25 cellular contexts compared by ENCODE assay signal in genomic region chr17:3691539-3692166, GRCh38. TPM values are rescaled to one million over a fixed set of nuclear protein-coding genes. Genes with fewer than 3 reads are reported as not detected.
DNase-seq lines count a peak whose midpoint lies in the region; ATAC-seq, FAIRE-seq and TF ChIP-seq lines count a peak whose summit lies in the region.
"Had no signal": no experiment of that assay in that cellular context is flagged by ENCODE, and none has a peak within 500 bp of the region (broad histone marks: within the 10 kb centered on the region; RNA-seq: fewer than 3 reads in every experiment).

No MANE protein-coding gene starts in this region.

- no peak overlapping the region for H2AFZ ChIP-seq in keratinocyte (ENCODE audit: control insufficient read depth, low read length)

- H3K27ac ChIP-seq in BLaER1: no peak overlapping the region
- no peak overlapping the region for H3K27ac ChIP-seq in keratinocyte (ENCODE audit: control insufficient read depth, insufficient read depth, low read length)
- H3K27ac ChIP-seq: SJSA1, stomach had no signal

- H3K4me1 ChIP-seq in BLaER1 (peaks cover 81% of the 10 kb centered on the region), keratinocyte (ENCODE audit: control insufficient read depth, extremely low read depth, insufficient read depth, low read length) (peaks cover 4% of the 10 kb centered on the region)

- H4K20me1 ChIP-seq in BLaER1 (peaks cover 25% of the 10 kb centered on the region), keratinocyte (ENCODE audit: control insufficient read depth, extremely low read depth, insufficient read depth, low read length) (no peaks in the 10 kb centered on the region)

- dilution Hi-C loops in keratinocyte (cut with MboI; ENCODE audit: extremely low pct_ligation_motif_present, low sequenced_read_pairs): no loop called here

- no peaks in the 10 kb centered on the region for H3K9me3 Mint-ChIP-seq in stimulated activated naive CD8-positive, alpha-beta T cell treated with anti-CD3 and anti-CD28 coated beads, Interleukin-15, amount 100 ng/mL, for 72 hours
- H3K9me3 Mint-ChIP-seq: activated CD4-positive, alpha-beta T cell treated with anti-CD3 and anti-CD28 coated beads, Interleukin-2, amount 10 ng/mL, durations not matched to agents 24 days and 14 days; CD8-positive, alpha-beta memory T cell had no signal

- peaks cover 45% of the 10 kb centered on the region for H3K4me1 Mint-ChIP-seq in stimulated activated naive CD8-positive, alpha-beta T cell treated with anti-CD3 and anti-CD28 coated beads, Interleukin-15, amount 100 ng/mL, for 72 hours

- no peak overlapping the region for H3K4me3 ChIP-seq in BLaER1
- no peak overlapping the region for H3K4me3 ChIP-seq in GM12875 (ENCODE audit: low read depth, low read length)
- no peak overlapping the region for H3K4me3 ChIP-seq in keratinocyte (ENCODE audit: control insufficient read depth in 2 of 3, extremely low read depth in 1 of 3, insufficient read depth in 2 of 3, low read depth in 1 of 3, low read length in 3 of 3)
- H3K4me3 ChIP-seq: SJSA1, stomach had no signal

- DNase-seq in SK-MEL-5 (ENCODE audit: low read depth, low spot score): peak; percentile 19
- no peak for DNase-seq in keratinocyte (ENCODE audit: low read depth, low spot score)
- DNase-seq in stimulated activated naive CD8-positive, alpha-beta T cell treated with anti-CD3 and anti-CD28 coated beads, Interleukin-15, amount 100 ng/mL, for 72 hours: no peak
- DNase-seq in GF-D8 (lab: John Stamatoyannopoulos, UW): no peak
- DNase-seq in NCI-H2107 (lab: John Stamatoyannopoulos, UW): no peak
- DNase-seq: activated CD8-positive, alpha-beta memory T cell treated with anti-CD3 and anti-CD28 coated beads, Interleukin-2, amount 50 U/mL, for 48 hours; activated naive CD4-positive, alpha-beta T cell treated with Interleukin-2 at 50 U/mL for 16 hours; cortex of kidney; DMS79 treated with DMSO at 0.1 percent for 48 hours; foreskin fibroblast; NCI-H187 treated with DMSO at 0.1 percent for 48 hours; NCI-H510A treated with DMSO at 0.1 percent for 48 hours; nucleus accumbens; OCI-M1; right cardiac atrium; stomach; T1000 had no signal

- H3K9me3 ChIP-seq in BLaER1 (no peaks in the 10 kb centered on the region), keratinocyte (ENCODE audit: control insufficient read depth, low read depth, low read length) (no peaks in the 10 kb centered on the region)
- H3K9me3 ChIP-seq: SJSA1, stomach had no signal

- H3K27me3 ChIP-seq in BLaER1: 0 out of 2 replicates have a peak, but pooled peaks cover 6% of the 10 kb centered on the region
- H3K27me3 ChIP-seq in keratinocyte (ENCODE audit: control insufficient read depth, extremely low read depth, insufficient read depth, low read length): peaks cover 31% of the 10 kb centered on the region

- H3K4me3 Mint-ChIP-seq in stimulated activated naive CD8-positive, alpha-beta T cell treated with anti-CD3 and anti-CD28 coated beads, Interleukin-15, amount 100 ng/mL, for 72 hours: no peak overlapping the region
- H3K4me3 Mint-ChIP-seq: activated CD4-positive, alpha-beta T cell treated with anti-CD3 and anti-CD28 coated beads, Interleukin-2, amount 10 ng/mL, durations not matched to agents 24 days and 14 days had no signal

- no peaks in the 10 kb centered on the region for H3K79me2 ChIP-seq in keratinocyte (ENCODE audit: control insufficient read depth, insufficient read depth, low read length)

- H3K9ac ChIP-seq in BLaER1: no peak overlapping the region
- H3K9ac ChIP-seq in keratinocyte (ENCODE audit: control insufficient read depth, extremely low read depth, insufficient read depth, low read length): no peak overlapping the region

- no peak for FAIRE-seq in keratinocyte (lab: Jason Lieb, UNC)
- FAIRE-seq: astrocyte had no signal

- H3K36me3 ChIP-seq in BLaER1 (peaks cover 21% of the 10 kb centered on the region; the same call in 1 of the 2 replicates), keratinocyte (ENCODE audit: control insufficient read depth in 2 of 2, extremely low read depth in 1 of 2, insufficient read depth in 2 of 2, low read length in 2 of 2) (no peaks in the 10 kb centered on the region)
- H3K36me3 ChIP-seq: SJSA1 had no signal

- peak overlapping the region; percentile 94; the same call in 1 of the 2 replicates for H3K4me2 ChIP-seq in BLaER1
- H3K4me2 ChIP-seq in keratinocyte (ENCODE audit: control insufficient read depth, extremely low read depth, insufficient read depth, low read depth, low read length): no peak overlapping the region

- in situ Hi-C loops in SK-MEL-5 (cut with HindIII; ENCODE audit: low pct_unique_long_range_greater_than_20kb, low sequenced_read_pairs): no loop called here

- H3K27me3 Mint-ChIP-seq in stimulated activated naive CD8-positive, alpha-beta T cell treated with anti-CD3 and anti-CD28 coated beads, Interleukin-15, amount 100 ng/mL, for 72 hours: no peaks in the 10 kb centered on the region
- H3K27me3 Mint-ChIP-seq: activated CD4-positive, alpha-beta T cell treated with anti-CD3 and anti-CD28 coated beads, Interleukin-2, amount 10 ng/mL, durations not matched to agents 24 days and 14 days; CD8-positive, alpha-beta memory T cell had no signal

- no peaks in the 10 kb centered on the region for H3K9me1 ChIP-seq in keratinocyte (ENCODE audit: control insufficient read depth, extremely low read depth, insufficient read depth, low read length)

- TF ChIP-seq CTCF in GM12875 (IDR thresholded peaks at IDR 0.05; ENCODE audit: borderline replicate concordance, insufficient read depth, low read depth, low read length) (peak; percentile 39), keratinocyte (optimal IDR thresholded peaks at IDR 0.05 in 1 of 3, IDR thresholded peaks at IDR 0.05 in 1 of 3, conservative IDR thresholded peaks at IDR 0.05 in 1 of 3; ENCODE audit: extremely low read depth in 1 of 3, insufficient read depth in 2 of 3, low read length in 3 of 3) (peak in 2 of 3 experiments; percentile 12 to 16)

- peak overlapping the region in 1 of 2 donors; percentile 25 for H3K27ac Mint-ChIP-seq in stimulated activated naive CD8-positive, alpha-beta T cell treated with anti-CD3 and anti-CD28 coated beads, Interleukin-15, amount 100 ng/mL, for 72 hours

- no peak for ATAC-seq in GM21515 (IDR thresholded peaks at IDR 0.05; ENCODE audit: unreplicated experiment)
- ATAC-seq in stimulated activated naive CD8-positive, alpha-beta T cell treated with anti-CD3 and anti-CD28 coated beads, Interleukin-15, amount 100 ng/mL, for 72 hours: no peak
- ATAC-seq: left lobe of liver, right cardiac atrium had no signal

RNA-seq across cellular contexts. Expression of gene P2RX5, which starts 4.3 kb away (rescaled TPM):
- 2.4 and 3.0 TPM in 2 replicates for total RNA-seq in SK-MEL-5 (2014; rRNA removed; shearing (Covaris generic))
- polyA plus RNA-seq in SK-MEL-5 (2015; cell fraction: cytosol; rRNA removed): 3.9 and 5.0 TPM in 2 replicates
- 0.14 and 1.8 TPM in 2 replicates for polyA plus RNA-seq in SK-MEL-5 (2015; cell fraction: nucleus; rRNA removed)
- polyA plus RNA-seq in keratinocyte: 0.43 to 0.97 TPM (median 0.63 TPM) in 3 replicates
- polyA plus RNA-seq in keratinocyte (2011; ENCODE audit: low read depth): 0.26 TPM
- polyA plus RNA-seq in keratinocyte (2011; cell fraction: cytosol; rRNA removed): 0.98 and 1.2 TPM in 2 replicates
- 3.8 and 5.4 TPM in 2 replicates for polyA plus RNA-seq in keratinocyte (2011; cell fraction: nucleus; rRNA removed)
- 1.0 and 1.3 TPM in 2 replicates for polyA plus RNA-seq in keratinocyte (2012; ENCODE audit: low replicate concordance)
- 1.1 to 3.4 TPM (median 1.3 TPM) in 3 replicates for polyA minus RNA-seq in keratinocyte
- 4.4 TPM for polyA minus RNA-seq in keratinocyte (2011; cell fraction: cytosol; rRNA and poly(A)+ RNA removed)
- 1.5 and 3.3 TPM in 2 replicates for polyA minus RNA-seq in keratinocyte (2011; cell fraction: nucleus; rRNA and poly(A)+ RNA removed)
- total RNA-seq: left lobe of liver, SJSA1 had no signal

RNA-seq across cellular contexts. Expression of gene EMC6, which starts 23.0 kb away (rescaled TPM):
- 23.3 and 37.3 TPM in 2 replicates for total RNA-seq in SK-MEL-5 (2014; rRNA removed; shearing (Covaris generic))
- 126 and 155 TPM in 2 replicates for polyA plus RNA-seq in SK-MEL-5 (2015; cell fraction: cytosol; rRNA removed)
- 15.0 and 35.1 TPM in 2 replicates for polyA plus RNA-seq in SK-MEL-5 (2015; cell fraction: nucleus; rRNA removed)
- polyA plus RNA-seq in keratinocyte: 35.4 to 47.4 TPM (median 36.6 TPM) in 3 replicates
- polyA plus RNA-seq in keratinocyte (2011; ENCODE audit: low read depth): 41.4 TPM
- 26.5 and 57.1 TPM in 2 replicates for polyA plus RNA-seq in keratinocyte (2011; cell fraction: cytosol; rRNA removed)
- polyA plus RNA-seq in keratinocyte (2011; cell fraction: nucleus; rRNA removed): 15.5 and 22.9 TPM in 2 replicates
- polyA plus RNA-seq in keratinocyte (2012; ENCODE audit: low replicate concordance): 45.2 and 58.0 TPM in 2 replicates
- polyA minus RNA-seq in keratinocyte: 5.1 to 9.4 TPM (median 5.2 TPM) in 3 replicates
- 42.4 TPM for polyA minus RNA-seq in keratinocyte (2011; cell fraction: cytosol; rRNA and poly(A)+ RNA removed)
- polyA minus RNA-seq in keratinocyte (2011; cell fraction: nucleus; rRNA and poly(A)+ RNA removed): 6.1 and 10.6 TPM in 2 replicates

RNA-seq across cellular contexts. Expression of gene TAX1BP3, which starts 23.3 kb away (rescaled TPM):
- 49.9 and 50.4 TPM in 2 replicates for total RNA-seq in SK-MEL-5 (2014; rRNA removed; shearing (Covaris generic))
- polyA plus RNA-seq in SK-MEL-5 (2015; cell fraction: cytosol; rRNA removed): 44.1 and 57.3 TPM in 2 replicates
- polyA plus RNA-seq in SK-MEL-5 (2015; cell fraction: nucleus; rRNA removed): 12.1 and 18.3 TPM in 2 replicates
- polyA plus RNA-seq in keratinocyte: 105 to 197 TPM (median 126 TPM) in 3 replicates
- 61.1 TPM for polyA plus RNA-seq in keratinocyte (2011; ENCODE audit: low read depth)
- 211 and 254 TPM in 2 replicates for polyA plus RNA-seq in keratinocyte (2011; cell fraction: cytosol; rRNA removed)
- polyA plus RNA-seq in keratinocyte (2011; cell fraction: nucleus; rRNA removed): 86.6 and 95.3 TPM in 2 replicates
- 148 and 244 TPM in 2 replicates for polyA plus RNA-seq in keratinocyte (2012; ENCODE audit: low replicate concordance)
- polyA minus RNA-seq in keratinocyte: 105 to 182 TPM (median 114 TPM) in 3 replicates
- polyA minus RNA-seq in keratinocyte (2011; cell fraction: cytosol; rRNA and poly(A)+ RNA removed): 407 TPM
- polyA minus RNA-seq in keratinocyte (2011; cell fraction: nucleus; rRNA and poly(A)+ RNA removed): 50.0 and 54.6 TPM in 2 replicates

RNA-seq across cellular contexts. Expression of gene HASPIN, which starts 32.0 kb away (rescaled TPM):
- total RNA-seq in SK-MEL-5 (2014; rRNA removed; shearing (Covaris generic)): 9.0 and 9.3 TPM in 2 replicates
- 9.4 and 10.4 TPM in 2 replicates for polyA plus RNA-seq in SK-MEL-5 (2015; cell fraction: cytosol; rRNA removed)
- 3.4 and 3.7 TPM in 2 replicates for polyA plus RNA-seq in SK-MEL-5 (2015; cell fraction: nucleus; rRNA removed)
- 0.90 to 4.7 TPM (median 3.5 TPM) in 3 replicates for polyA plus RNA-seq in keratinocyte
- not detected for polyA plus RNA-seq in keratinocyte (2011; ENCODE audit: low read depth)
- polyA plus RNA-seq in keratinocyte (2011; cell fraction: cytosol; rRNA removed): 1.4 and 2.0 TPM in 2 replicates
- polyA plus RNA-seq in keratinocyte (2011; cell fraction: nucleus; rRNA removed): 1.4 and 1.7 TPM in 2 replicates
- 0.10 and 3.4 TPM in 2 replicates for polyA plus RNA-seq in keratinocyte (2012; ENCODE audit: low replicate concordance)
- 1.6 to 4.1 TPM (median 3.6 TPM) in 3 replicates for polyA minus RNA-seq in keratinocyte
- 2.9 TPM for polyA minus RNA-seq in keratinocyte (2011; cell fraction: cytosol; rRNA and poly(A)+ RNA removed)
- polyA minus RNA-seq in keratinocyte (2011; cell fraction: nucleus; rRNA and poly(A)+ RNA removed): 1.7 and 2.0 TPM in 2 replicates

RNA-seq across cellular contexts. Expression of gene CTNS, which starts 55.1 kb away (rescaled TPM):
- total RNA-seq in SK-MEL-5 (2014; rRNA removed; shearing (Covaris generic)): 44.0 and 46.7 TPM in 2 replicates
- polyA plus RNA-seq in SK-MEL-5 (2015; cell fraction: cytosol; rRNA removed): 38.4 and 44.3 TPM in 2 replicates
- polyA plus RNA-seq in SK-MEL-5 (2015; cell fraction: nucleus; rRNA removed): 52.8 and 60.9 TPM in 2 replicates
- 7.4 to 10.3 TPM (median 10.2 TPM) in 3 replicates for polyA plus RNA-seq in keratinocyte
- polyA plus RNA-seq in keratinocyte (2011; ENCODE audit: low read depth): 4.1 TPM
- polyA plus RNA-seq in keratinocyte (2011; cell fraction: cytosol; rRNA removed): 5.6 and 6.5 TPM in 2 replicates
- 16.0 and 21.7 TPM in 2 replicates for polyA plus RNA-seq in keratinocyte (2011; cell fraction: nucleus; rRNA removed)
- polyA plus RNA-seq in keratinocyte (2012; ENCODE audit: low replicate concordance): 10.6 and 12.6 TPM in 2 replicates
- polyA minus RNA-seq in keratinocyte: 7.1 to 9.1 TPM (median 8.1 TPM) in 3 replicates
- 13.0 TPM for polyA minus RNA-seq in keratinocyte (2011; cell fraction: cytosol; rRNA and poly(A)+ RNA removed)
- 11.8 and 13.7 TPM in 2 replicates for polyA minus RNA-seq in keratinocyte (2011; cell fraction: nucleus; rRNA and poly(A)+ RNA removed)
